In genomic region chr19:55259540-55260210, GRCh38 we compare ENCODE assay signal across 7 cellular contexts. TPM values are rescaled to one million over a fixed set of nuclear protein-coding genes. Genes with fewer than 3 reads are reported as not detected.
A peak's percentile ranks its signal among the peaks of the same experiment; 100 is the strongest.
DNase-seq lines count a peak whose midpoint lies in the region; ATAC-seq and TF ChIP-seq lines count a peak whose summit lies in the region.

No MANE protein-coding gene starts in this region.

- H2AFZ ChIP-seq in KMS-11 (ENCODE audit: low read depth) (peak overlapping the region; percentile 56), hepatocyte (peak overlapping the region; percentile 47)

- DNase-seq in activated T-cell treated with anti-CD3 and anti-CD28 coated beads, Interleukin-2, amount 50 U/mL, for 4 hours: no peak
- DNase-seq in hepatocyte (ENCODE audit: low spot score) (peak; percentile 43), OCI-M1 (lab: John Stamatoyannopoulos, UW) (no peak), SW 1271 (lab: John Stamatoyannopoulos, UW) (no peak)
- no peak for DNase-seq in stimulated activated naive CD8-positive, alpha-beta T cell treated with anti-CD3 and anti-CD28 coated beads, Interleukin-15, amount 100 ng/mL, for 72 hours

- no peak for TF ChIP-seq CTCF in KMS-11 (conservative IDR thresholded peaks at IDR 0.05; ENCODE audit: low read depth, low read length)
- no peak for TF ChIP-seq CTCF in hepatocyte (IDR thresholded peaks at IDR 0.05; ENCODE audit: poor library complexity)

- H3K36me3 ChIP-seq in KMS-11 (ENCODE audit: insufficient read depth): no peaks in the 10 kb centered on the region
- no peaks in the 10 kb centered on the region for H3K36me3 ChIP-seq in hepatocyte (replicated peaks; ENCODE audit: insufficient read depth, low read depth)

- H3K27me3 ChIP-seq in KMS-11 (ENCODE audit: insufficient read depth, low read depth) (no peaks in the 10 kb centered on the region), hepatocyte (no peaks in the 10 kb centered on the region)

- no peak overlapping the region for H3K4me3 ChIP-seq in KMS-11 (IDR thresholded peaks at IDR 0.05; ENCODE audit: insufficient read depth, low read depth, low read length)
- peak overlapping the region; percentile 12 for H3K4me3 ChIP-seq in hepatocyte

- H3K27ac Mint-ChIP-seq in stimulated activated naive CD8-positive, alpha-beta T cell treated with anti-CD3 and anti-CD28 coated beads, Interleukin-15, amount 100 ng/mL, for 72 hours: peak overlapping the region; percentile 99

- H3K79me2 ChIP-seq in KMS-11 (ENCODE audit: insufficient read depth, low read depth) (peaks cover 36% of the 10 kb centered on the region), hepatocyte (peaks cover 41% of the 10 kb centered on the region)

- H3K9me3 ChIP-seq in hepatocyte (ENCODE audit: low read depth): no peaks in the 10 kb centered on the region

- H3K9me2 ChIP-seq in hepatocyte (replicated peaks; ENCODE audit: insufficient read depth): no peaks in the 10 kb centered on the region

- 43% methylated on average over 29 of the region's 29 CpGs for WGBS in hepatocyte (ENCODE audit: low lambda C conversion rate, missing lambda C conversion rate)

- H3K27ac ChIP-seq in KMS-11 (peak overlapping the region; percentile 77), hepatocyte (peak overlapping the region; percentile 93)

- H3K9ac ChIP-seq in KMS-11: peak overlapping the region; percentile 75

- H3K4me1 ChIP-seq in KMS-11 (ENCODE audit: low read depth, poor library complexity, severe bottlenecking) (peaks cover 31% of the 10 kb centered on the region), hepatocyte (ENCODE audit: insufficient read depth) (peaks cover 25% of the 10 kb centered on the region)

- H4K20me1 ChIP-seq in KMS-11 (ENCODE audit: insufficient read depth) (peaks cover 11% of the 10 kb centered on the region), hepatocyte (ENCODE audit: insufficient read depth, poor library complexity, severe bottlenecking) (peaks cover 36% of the 10 kb centered on the region)

- H3K4me2 ChIP-seq in KMS-11 (peak overlapping the region; percentile 54), hepatocyte (peak overlapping the region; percentile 74)

- H3K9me3 Mint-ChIP-seq in activated T-cell treated with anti-CD3 and anti-CD28 coated beads, Interleukin-2, amount 50 U/mL, for 4 hours: no peaks in the 10 kb centered on the region
- H3K9me3 Mint-ChIP-seq in stimulated activated naive CD8-positive, alpha-beta T cell treated with anti-CD3 and anti-CD28 coated beads, Interleukin-15, amount 100 ng/mL, for 72 hours: no peaks in the 10 kb centered on the region

- H3K36me3 Mint-ChIP-seq in activated T-cell treated with anti-CD3 and anti-CD28 coated beads, Interleukin-2, amount 50 U/mL, for 4 hours (ENCODE audit: insufficient read depth): peaks cover 14% of the 10 kb centered on the region

- H3K4me3 Mint-ChIP-seq in activated T-cell treated with anti-CD3 and anti-CD28 coated beads, Interleukin-2, amount 50 U/mL, for 4 hours: peak overlapping the region; percentile 81
- peak overlapping the region; percentile 92 to 97 for H3K4me3 Mint-ChIP-seq in stimulated activated naive CD8-positive, alpha-beta T cell treated with anti-CD3 and anti-CD28 coated beads, Interleukin-15, amount 100 ng/mL, for 72 hours

- ATAC-seq in activated T-cell treated with anti-CD3 and anti-CD28 coated beads, Interleukin-2, amount 50 U/mL, for 4 hours: no peak
- no peak for ATAC-seq in stimulated activated naive CD8-positive, alpha-beta T cell treated with anti-CD3 and anti-CD28 coated beads, Interleukin-15, amount 100 ng/mL, for 72 hours
- no peak for ATAC-seq in GM18520 (IDR thresholded peaks at IDR 0.05; ENCODE audit: unreplicated experiment)

- H3K27me3 Mint-ChIP-seq in activated T-cell treated with anti-CD3 and anti-CD28 coated beads, Interleukin-2, amount 50 U/mL, for 4 hours (ENCODE audit: low read depth): no peaks in the 10 kb centered on the region
- H3K27me3 Mint-ChIP-seq in stimulated activated naive CD8-positive, alpha-beta T cell treated with anti-CD3 and anti-CD28 coated beads, Interleukin-15, amount 100 ng/mL, for 72 hours: no peaks in the 10 kb centered on the region

- peaks cover 37% of the 10 kb centered on the region for H3K4me1 Mint-ChIP-seq in activated T-cell treated with anti-CD3 and anti-CD28 coated beads, Interleukin-2, amount 50 U/mL, for 4 hours (ENCODE audit: low read depth)
- peaks cover 37% of the 10 kb centered on the region for H3K4me1 Mint-ChIP-seq in stimulated activated naive CD8-positive, alpha-beta T cell treated with anti-CD3 and anti-CD28 coated beads, Interleukin-15, amount 100 ng/mL, for 72 hours

RNA-seq across cellular contexts. Expression of gene PPP6R1, which starts 0.9 kb away (rescaled TPM):
- 100 to 1,000 TPM; 256 to 326 (median 285) TPM for total RNA-seq in activated T-cell treated with anti-CD3 and anti-CD28 coated beads, Interleukin-2, amount 50 U/mL, for 4 hours
- 37.1 and 39.5 TPM in 2 replicates for total RNA-seq in hepatocyte
- 76.0 and 79.3 TPM in 2 replicates for polyA plus RNA-seq in hepatocyte

RNA-seq across cellular contexts. Expression of gene HSPBP1, which starts 20.2 kb away (rescaled TPM):
- total RNA-seq in activated T-cell treated with anti-CD3 and anti-CD28 coated beads, Interleukin-2, amount 50 U/mL, for 4 hours: 100 to 1,000 TPM; 113 to 139 (median 121) TPM
- 31.5 and 33.9 TPM in 2 replicates for total RNA-seq in hepatocyte
- polyA plus RNA-seq in hepatocyte: 52.2 and 54.5 TPM in 2 replicates

RNA-seq across cellular contexts. Expression of gene BRSK1, which starts 24.1 kb away (rescaled TPM):
- total RNA-seq in activated T-cell treated with anti-CD3 and anti-CD28 coated beads, Interleukin-2, amount 50 U/mL, for 4 hours: 1 to 10 TPM; 4.0 to 6.5 (median 5.0) TPM
- 3.3 and 13.2 TPM in 2 replicates for total RNA-seq in hepatocyte
- polyA plus RNA-seq in hepatocyte: 2.4 and 2.7 TPM in 2 replicates

RNA-seq across cellular contexts. Expression of gene TMEM86B, which starts 31.1 kb away (rescaled TPM):
- 1 to 10 TPM; 5.8 to 6.9 (median 6.2) TPM for total RNA-seq in activated T-cell treated with anti-CD3 and anti-CD28 coated beads, Interleukin-2, amount 50 U/mL, for 4 hours
- total RNA-seq in hepatocyte: 18.6 and 21.1 TPM in 2 replicates
- polyA plus RNA-seq in hepatocyte: 48.6 and 62.3 TPM in 2 replicates

RNA-seq across cellular contexts. Expression of gene PTPRH, which starts 50.4 kb away (rescaled TPM):
- total RNA-seq in activated T-cell treated with anti-CD3 and anti-CD28 coated beads, Interleukin-2, amount 50 U/mL, for 4 hours: under 1 TPM; 0.11 to 0.38 (median 0.11) TPM
- total RNA-seq in hepatocyte: 30.9 and 31.5 TPM in 2 replicates
- 7.2 and 7.3 TPM in 2 replicates for polyA plus RNA-seq in hepatocyte
